Comparison of ENCODE assay signal across 1 cellular context in the genomic region with DNA sequence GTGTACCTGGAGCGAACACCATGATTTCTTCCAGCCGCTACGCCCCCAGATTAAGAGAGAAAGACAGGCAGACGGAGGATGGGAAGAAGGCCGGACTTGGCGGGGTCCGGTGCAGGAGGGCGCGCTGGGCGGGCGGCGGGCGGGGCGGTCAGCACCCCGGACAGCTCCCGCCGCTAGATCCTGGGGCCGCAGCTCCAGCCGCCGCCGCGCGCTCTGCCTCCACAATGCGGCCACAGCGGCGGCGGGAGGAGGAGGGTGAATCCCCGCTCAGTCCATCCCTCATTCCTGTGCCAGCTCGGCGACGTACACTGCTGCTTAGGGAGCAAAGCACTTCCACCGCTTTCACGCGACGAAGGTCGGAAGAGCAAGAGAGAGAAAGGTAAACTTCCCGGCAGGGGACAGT.
A peak's percentile ranks its signal among the peaks of the same experiment; 100 is the strongest.
TF ChIP-seq lines count a peak whose summit lies in the region.

Gene AKAIN1 (minus strand): TSS at position 226 of the 403 bp plus-strand sequence. CDS start 204 bp downstream, at position 22.

TF ChIP-seq in HepG2, 621 proteins besides CTCF, POLR2A, EP300 and RAD21 (continued from another document and continues in another):
- TF ChIP-seq PREB (CRISPR knock-in tag; IDR thresholded peaks at IDR 0.05) (0 out of 2 replicates have a peak, but pooled peaks have one; percentile 22), MYNN (CRISPR knock-in tag; IDR thresholded peaks at IDR 0.05; ENCODE audit: low read depth) (no peak), ZNF737 (CRISPR knock-in tag; IDR thresholded peaks at IDR 0.05; ENCODE audit: borderline replicate concordance) (no peak), RNF2 (conservative IDR thresholded peaks at IDR 0.05; ENCODE audit: low read depth) (no peak), ZNF124 (CRISPR knock-in tag; IDR thresholded peaks at IDR 0.05) (peak; percentile 73; the same call in 1 of the 2 replicates), SRF (IDR thresholded peaks at IDR 0.05; ENCODE audit: low read depth, low read length) (no peak), ZNF558 (CRISPR knock-in tag; IDR thresholded peaks at IDR 0.05; ENCODE audit: borderline replicate concordance) (no peak; the same call in 1 of the 2 replicates), TSC22D2 (CRISPR knock-in tag; IDR thresholded peaks at IDR 0.05; ENCODE audit: borderline replicate concordance) (peak; percentile 96), ZBTB37 (CRISPR knock-in tag; IDR thresholded peaks at IDR 0.05) (no peak), HHEX (CRISPR knock-in tag; IDR thresholded peaks at IDR 0.05) (no peak), ERF (CRISPR knock-in tag; IDR thresholded peaks at IDR 0.05) (peak; percentile 73; the same call in 1 of the 2 replicates), ZNF496 (CRISPR knock-in tag; IDR thresholded peaks at IDR 0.05; ENCODE audit: insufficient replicate concordance) (no peak), ZNF790 (CRISPR knock-in tag; IDR thresholded peaks at IDR 0.05; ENCODE audit: borderline replicate concordance) (peak; percentile 55; the same call in 1 of the 2 replicates), MZF1 (CRISPR knock-in tag; IDR thresholded peaks at IDR 0.05; ENCODE audit: borderline replicate concordance) (no peak), SATB2 (CRISPR knock-in tag; IDR thresholded peaks at IDR 0.05) (peak; percentile 83; the same call in 1 of the 2 replicates), PHF8 (CRISPR knock-in tag; IDR thresholded peaks at IDR 0.05) (no peak), NFKB2 (CRISPR knock-in tag; IDR thresholded peaks at IDR 0.05; ENCODE audit: borderline replicate concordance) (peak; percentile 91), RFX1 (IDR thresholded peaks at IDR 0.05) (no peak), ONECUT2 (CRISPR knock-in tag; IDR thresholded peaks at IDR 0.05) (no peak), ZFAT (CRISPR knock-in tag; conservative IDR thresholded peaks at IDR 0.05) (0 out of 2 replicates have a peak, but pooled peaks have one; percentile 28), SSRP1 (CRISPR knock-in tag; IDR thresholded peaks at IDR 0.05) (no peak), ETV6 (CRISPR knock-in tag; conservative IDR thresholded peaks at IDR 0.05) (peak; percentile 81; the same call in 1 of the 2 replicates), ZNF670 (CRISPR knock-in tag; IDR thresholded peaks at IDR 0.05; ENCODE audit: borderline replicate concordance) (no peak), GPN1 (CRISPR knock-in tag; IDR thresholded peaks at IDR 0.05; ENCODE audit: borderline replicate concordance) (no peak; the same call in 1 of the 2 replicates), RCOR2 (CRISPR knock-in tag; IDR thresholded peaks at IDR 0.05) (no peak), LBX2 (CRISPR knock-in tag; IDR thresholded peaks at IDR 0.05; ENCODE audit: borderline replicate concordance) (peak; percentile 79; the same call in 1 of the 2 replicates), CHD4 (IDR thresholded peaks at IDR 0.05; ENCODE audit: borderline replicate concordance, low read length) (no peak), ZNF646 (CRISPR knock-in tag; IDR thresholded peaks at IDR 0.05) (no peak), NFE2L1 (CRISPR knock-in tag; IDR thresholded peaks at IDR 0.05; ENCODE audit: borderline replicate concordance) (no peak), NR2F2 (IDR thresholded peaks at IDR 0.05; ENCODE audit: borderline replicate concordance, low read depth) (no peak), ZNF776 (CRISPR knock-in tag; IDR thresholded peaks at IDR 0.05) (peak; percentile 51; the same call in 1 of the 2 replicates), ZNF777 (CRISPR knock-in tag; IDR thresholded peaks at IDR 0.05) (peak; percentile 68), PAX8 (CRISPR knock-in tag; IDR thresholded peaks at IDR 0.05; ENCODE audit: borderline replicate concordance) (no peak)
- TF ChIP-seq, protein P1, sequence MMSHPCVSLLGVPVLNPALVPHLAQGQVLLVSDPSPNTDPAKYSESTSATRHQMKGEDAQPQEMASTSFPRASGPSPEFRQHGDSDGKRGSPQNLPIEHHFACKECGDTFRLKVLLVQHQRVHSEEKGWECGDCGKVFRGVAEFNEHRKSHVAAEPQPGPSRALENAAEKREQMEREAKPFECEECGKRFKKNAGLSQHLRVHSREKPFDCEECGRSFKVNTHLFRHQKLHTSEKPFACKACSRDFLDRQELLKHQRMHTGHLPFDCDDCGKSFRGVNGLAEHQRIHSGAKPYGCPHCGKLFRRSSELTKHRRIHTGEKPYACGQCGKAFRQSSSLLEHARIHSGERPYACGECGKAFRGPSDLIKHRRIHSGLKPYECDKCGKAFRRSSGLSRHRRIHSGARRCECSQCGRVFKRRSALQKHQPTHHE (CRISPR knock-in tag; IDR thresholded peaks at IDR 0.05; ENCODE audit: borderline replicate concordance): no peak
- TF ChIP-seq, protein P2, sequence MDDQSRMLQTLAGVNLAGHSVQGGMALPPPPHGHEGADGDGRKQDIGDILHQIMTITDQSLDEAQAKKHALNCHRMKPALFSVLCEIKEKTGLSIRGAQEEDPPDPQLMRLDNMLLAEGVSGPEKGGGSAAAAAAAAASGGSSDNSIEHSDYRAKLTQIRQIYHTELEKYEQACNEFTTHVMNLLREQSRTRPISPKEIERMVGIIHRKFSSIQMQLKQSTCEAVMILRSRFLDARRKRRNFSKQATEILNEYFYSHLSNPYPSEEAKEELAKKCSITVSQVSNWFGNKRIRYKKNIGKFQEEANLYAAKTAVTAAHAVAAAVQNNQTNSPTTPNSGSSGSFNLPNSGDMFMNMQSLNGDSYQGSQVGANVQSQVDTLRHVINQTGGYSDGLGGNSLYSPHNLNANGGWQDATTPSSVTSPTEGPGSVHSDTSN (CRISPR knock-in tag; IDR thresholded peaks at IDR 0.05; ENCODE audit: borderline replicate concordance): peak; percentile 93
- TF ChIP-seq, protein P3, sequence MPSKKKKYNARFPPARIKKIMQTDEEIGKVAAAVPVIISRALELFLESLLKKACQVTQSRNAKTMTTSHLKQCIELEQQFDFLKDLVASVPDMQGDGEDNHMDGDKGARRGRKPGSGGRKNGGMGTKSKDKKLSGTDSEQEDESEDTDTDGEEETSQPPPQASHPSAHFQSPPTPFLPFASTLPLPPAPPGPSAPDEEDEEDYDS (CRISPR knock-in tag; IDR thresholded peaks at IDR 0.05): no peak
- TF ChIP-seq, protein P4, sequence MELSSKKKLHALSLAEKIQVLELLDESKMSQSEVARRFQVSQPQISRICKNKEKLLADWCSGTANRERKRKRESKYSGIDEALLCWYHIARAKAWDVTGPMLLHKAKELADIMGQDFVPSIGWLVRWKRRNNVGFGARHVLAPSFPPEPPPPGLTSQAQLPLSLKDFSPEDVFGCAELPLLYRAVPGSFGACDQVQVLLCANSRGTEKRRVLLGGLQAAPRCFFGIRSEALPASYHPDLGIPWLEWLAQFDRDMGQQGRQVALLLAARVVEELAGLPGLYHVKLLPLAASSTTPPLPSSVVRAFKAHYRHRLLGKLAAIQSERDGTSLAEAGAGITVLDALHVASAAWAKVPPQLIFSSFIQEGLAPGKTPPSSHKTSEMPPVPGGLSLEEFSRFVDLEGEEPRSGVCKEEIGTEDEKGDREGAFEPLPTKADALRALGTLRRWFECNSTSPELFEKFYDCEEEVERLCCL (CRISPR knock-in tag; IDR thresholded peaks at IDR 0.05; ENCODE audit: borderline replicate concordance): no peak
- TF ChIP-seq, protein P5, sequence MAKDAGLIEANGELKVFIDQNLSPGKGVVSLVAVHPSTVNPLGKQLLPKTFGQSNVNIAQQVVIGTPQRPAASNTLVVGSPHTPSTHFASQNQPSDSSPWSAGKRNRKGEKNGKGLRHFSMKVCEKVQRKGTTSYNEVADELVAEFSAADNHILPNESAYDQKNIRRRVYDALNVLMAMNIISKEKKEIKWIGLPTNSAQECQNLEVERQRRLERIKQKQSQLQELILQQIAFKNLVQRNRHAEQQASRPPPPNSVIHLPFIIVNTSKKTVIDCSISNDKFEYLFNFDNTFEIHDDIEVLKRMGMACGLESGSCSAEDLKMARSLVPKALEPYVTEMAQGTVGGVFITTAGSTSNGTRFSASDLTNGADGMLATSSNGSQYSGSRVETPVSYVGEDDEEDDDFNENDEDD (CRISPR knock-in tag; IDR thresholded peaks at IDR 0.05; ENCODE audit: borderline replicate concordance): no peak
